ENCODE assay signal across 16 cellular contexts in the genomic region with DNA sequence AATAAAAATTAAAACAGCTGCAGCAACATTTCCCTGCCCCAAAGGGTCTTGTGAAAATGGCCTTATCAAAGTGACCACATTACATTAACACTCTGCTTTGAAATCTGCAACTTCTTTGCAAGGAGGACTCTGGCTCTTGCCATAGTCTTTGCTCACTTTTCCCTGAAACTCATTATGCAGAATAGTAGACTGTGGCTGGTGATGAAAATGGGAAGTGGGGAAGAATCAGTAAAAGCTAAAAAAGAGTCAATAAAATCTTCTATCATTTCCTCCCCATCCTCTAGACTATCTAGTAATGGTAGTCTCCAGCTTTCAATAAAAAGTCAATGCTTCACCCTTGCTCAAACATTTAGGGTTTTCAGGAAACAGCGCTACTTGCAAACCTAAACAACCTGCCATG. TPM values are rescaled to one million over a fixed set of nuclear protein-coding genes. Genes with fewer than 3 reads are reported as not detected.
DNase-seq lines count a peak whose midpoint lies in the region; ATAC-seq and TF ChIP-seq lines count a peak whose summit lies in the region.
"Had no signal": no experiment of that assay in that cellular context is flagged by ENCODE, and none has a peak within 500 bp of the region (broad histone marks: within the 10 kb centered on the region; RNA-seq: fewer than 3 reads in every experiment).

No MANE protein-coding gene starts in this region.

- H3K27me3 Mint-ChIP-seq in activated CD4-positive, alpha-beta T cell treated with anti-CD3 and anti-CD28 coated beads for 36 hours = no peaks in the 10 kb centered on the region
- H3K27me3 Mint-ChIP-seq in activated T-helper 1 cell treated with anti-CD3 and anti-CD28 coated beads, Interleukin-12 subunit alpha, Interleukin-12 subunit beta, Interleukin-2, Interleukin-4 antibody, amounts not matched to agents 30 ng/mL and 10 ng/mL and 1 ng/mL, durations not matched to agents 14 hours and 24 hours and 36 hours (ENCODE audit: insufficient read depth) = no peaks in the 10 kb centered on the region
- no peaks in the 10 kb centered on the region for H3K27me3 Mint-ChIP-seq in endodermal cell (ENCODE audit: insufficient read depth)
- H3K27me3 Mint-ChIP-seq: CD8-positive, alpha-beta memory T cell had no signal

- H3K9ac ChIP-seq in stomach smooth muscle (ENCODE audit: low read length in 2 of 2) = no peak overlapping the region
- no peak overlapping the region for H3K9ac ChIP-seq in endodermal cell (ENCODE audit: extremely low read depth, low read length, poor library complexity, severe bottlenecking)
- H3K9ac ChIP-seq: BLaER1 had no signal

- H3K4me1 ChIP-seq in HEK293 (ENCODE audit: control insufficient read depth, insufficient read depth, low read length) (no peaks in the 10 kb centered on the region), stomach smooth muscle (ENCODE audit: control insufficient read depth, insufficient read depth, low read length) (peaks cover 7% of the 10 kb centered on the region), endodermal cell (ENCODE audit: control insufficient read depth, insufficient read depth, low read length) (no peaks in the 10 kb centered on the region)
- H3K4me1 ChIP-seq: BLaER1, Caco-2 had no signal

- TF ChIP-seq CTCF in HEK293 (tag by site-specific recombination; IDR thresholded peaks at IDR 0.05) (no peak), endodermal cell (conservative IDR thresholded peaks at IDR 0.05) (no peak)

- ATAC-seq in activated CD4-positive, alpha-beta T cell treated with anti-CD3 and anti-CD28 coated beads for 36 hours = no peak

- intact Hi-C loops in activated CD4-positive, alpha-beta T cell treated with anti-CD3 and anti-CD28 coated beads for 36 hours (cut with DNase I, micrococcal nuclease) = no loop called here
- intact Hi-C loops in activated T-helper 1 cell treated with anti-CD3 and anti-CD28 coated beads, Interleukin-12 subunit alpha, Interleukin-12 subunit beta, Interleukin-2, Interleukin-4 antibody, amounts not matched to agents 30 ng/mL and 10 ng/mL and 1 ng/mL, durations not matched to agents 14 hours and 24 hours and 36 hours (cut with micrococcal nuclease) = no loop called here

- POLR2A ChIA-PET in activated CD4-positive, alpha-beta T cell treated with anti-CD3 and anti-CD28 coated beads for 36 hours (lab: Charles Lee) = no interaction called here
- POLR2A ChIA-PET in HEK293 (lab: Yijun Ruan, JAX) = interaction anchor here (0.7 to 2.2 kb wide), 2 partner anchors 18 to 63 kb away, joined by 4 to 5 read pairs; a partner anchor contains a TSS

- H3K9me3 Mint-ChIP-seq in activated CD4-positive, alpha-beta T cell treated with anti-CD3 and anti-CD28 coated beads for 36 hours (ENCODE audit: low read depth) = no peaks in the 10 kb centered on the region
- no peaks in the 10 kb centered on the region for H3K9me3 Mint-ChIP-seq in activated T-helper 1 cell treated with anti-CD3 and anti-CD28 coated beads, Interleukin-12 subunit alpha, Interleukin-12 subunit beta, Interleukin-2, Interleukin-4 antibody, amounts not matched to agents 30 ng/mL and 10 ng/mL and 1 ng/mL, durations not matched to agents 14 hours and 24 hours and 36 hours
- no peaks in the 10 kb centered on the region for H3K9me3 Mint-ChIP-seq in endodermal cell
- H3K9me3 Mint-ChIP-seq: CD8-positive, alpha-beta memory T cell had no signal

- no peak overlapping the region for H3K4me3 Mint-ChIP-seq in activated CD4-positive, alpha-beta T cell treated with anti-CD3 and anti-CD28 coated beads for 36 hours
- no peak overlapping the region for H3K4me3 Mint-ChIP-seq in activated T-helper 1 cell treated with anti-CD3 and anti-CD28 coated beads, Interleukin-12 subunit alpha, Interleukin-12 subunit beta, Interleukin-2, Interleukin-4 antibody, amounts not matched to agents 30 ng/mL and 10 ng/mL and 1 ng/mL, durations not matched to agents 14 hours and 24 hours and 36 hours
- H3K4me3 Mint-ChIP-seq in endodermal cell = no peak overlapping the region
- H3K4me3 Mint-ChIP-seq: CD8-positive, alpha-beta memory T cell had no signal

- H3K4me3 ChIP-seq in HEK293 (ENCODE audit: low read depth, low read length) (no peak overlapping the region), stomach smooth muscle (ENCODE audit: low read length in 2 of 2) (no peak overlapping the region), endodermal cell (ENCODE audit: low read length) (no peak overlapping the region)
- H3K4me3 ChIP-seq: BLaER1 had no signal

- DNase-seq in activated CD4-positive, alpha-beta T cell treated with anti-CD3 and anti-CD28 coated beads for 36 hours = no peak
- DNase-seq in activated CD4-positive, alpha-beta T cell treated with anti-CD3 and anti-CD28 coated beads for 1 hour = no peak
- no peak for DNase-seq in activated T-helper 1 cell treated with anti-CD3 and anti-CD28 coated beads, Interleukin-12 subunit alpha, Interleukin-12 subunit beta, Interleukin-2, Interleukin-4 antibody, amounts not matched to agents 30 ng/mL and 10 ng/mL and 1 ng/mL, durations not matched to agents 14 hours and 24 hours and 36 hours (ENCODE audit: low spot score)
- no peak for DNase-seq in DMS153 (lab: John Stamatoyannopoulos, UW)
- DNase-seq in endodermal cell = no peak
- DNase-seq: 8988T; AML-193; Caco-2; CD8-positive, alpha-beta memory T cell; DMS53; GF-D8; HCEC 1CT had no signal

- peaks cover 40% of the 10 kb centered on the region for H3K36me3 Mint-ChIP-seq in activated CD4-positive, alpha-beta T cell treated with anti-CD3 and anti-CD28 coated beads for 36 hours (ENCODE audit: low read depth)
- peaks cover 39% of the 10 kb centered on the region for H3K36me3 Mint-ChIP-seq in activated T-helper 1 cell treated with anti-CD3 and anti-CD28 coated beads, Interleukin-12 subunit alpha, Interleukin-12 subunit beta, Interleukin-2, Interleukin-4 antibody, amounts not matched to agents 30 ng/mL and 10 ng/mL and 1 ng/mL, durations not matched to agents 14 hours and 24 hours and 36 hours (ENCODE audit: low read depth)
- H3K36me3 Mint-ChIP-seq in endodermal cell (ENCODE audit: low read depth) = peaks cover 68% of the 10 kb centered on the region

- WGBS in endodermal cell (ENCODE audit: insufficient coverage in 1 of 2, insufficient read length in 1 of 2), 2 experiments = 95% methylated on average over 1 of the region's 1 CpG; no CpG with 5 or more reads in 1 of the 2 experiments

- H3K36me3 ChIP-seq in HEK293 (ENCODE audit: control insufficient read depth in 2 of 2, insufficient read depth in 1 of 2, low read length in 2 of 2) (peaks cover 48 to 86% of the 10 kb centered on the region in 2 experiments), stomach smooth muscle (ENCODE audit: control insufficient read depth in 2 of 2, insufficient read depth in 2 of 2, low read length in 2 of 2) (peaks cover 46 to 54% of the 10 kb centered on the region in 2 donors), endodermal cell (ENCODE audit: control insufficient read depth, insufficient read depth, low read length) (peaks cover 60% of the 10 kb centered on the region)

- no peaks in the 10 kb centered on the region for H3K27me3 ChIP-seq in stomach smooth muscle (ENCODE audit: control insufficient read depth in 1 of 2, insufficient read depth in 2 of 2, low read length in 2 of 2)
- no peaks in the 10 kb centered on the region for H3K27me3 ChIP-seq in endodermal cell (ENCODE audit: control insufficient read depth, insufficient read depth, low read length, poor library complexity, severe bottlenecking)
- H3K27me3 ChIP-seq: BLaER1 had no signal

- H3K9me3 ChIP-seq in HEK293 (ENCODE audit: control insufficient read depth, insufficient read depth, low read depth, low read length) (no peaks in the 10 kb centered on the region), stomach smooth muscle (ENCODE audit: control insufficient read depth in 2 of 2, low read length in 2 of 2) (no peaks in the 10 kb centered on the region), endodermal cell (ENCODE audit: control insufficient read depth, low read length) (no peaks in the 10 kb centered on the region)
- H3K9me3 ChIP-seq: BLaER1, Caco-2 had no signal

- CTCF ChIA-PET in activated CD4-positive, alpha-beta T cell treated with anti-CD3 and anti-CD28 coated beads for 36 hours (lab: Charles Lee) = interaction anchor here (0.9 to 1.9 kb wide), 5 partner anchors 8 to 46 kb away, joined by 3 to 6 read pairs (median 3); no protein-coding TSS in a partner anchor
- CTCF ChIA-PET in HEK293 (lab: Yijun Ruan, JAX) = interaction anchor here (1.7 to 3.0 kb wide), 3 partner anchors 10 to 271 kb away, joined by 4 to 26 read pairs (median 4); a partner anchor contains a TSS

- no peak overlapping the region for H3K27ac ChIP-seq in HEK293 (ENCODE audit: extremely low read depth, low read depth, low read length)
- H3K27ac ChIP-seq in stomach smooth muscle (ENCODE audit: low read length) = peak overlapping the region; percentile 2
- H3K27ac ChIP-seq in endodermal cell (ENCODE audit: low read depth, low read length) = no peak overlapping the region
- H3K27ac ChIP-seq: BLaER1, HL-60 had no signal

- H3K4me1 Mint-ChIP-seq in activated CD4-positive, alpha-beta T cell treated with anti-CD3 and anti-CD28 coated beads for 36 hours = peaks cover 4% of the 10 kb centered on the region
- peaks cover 8% of the 10 kb centered on the region for H3K4me1 Mint-ChIP-seq in activated T-helper 1 cell treated with anti-CD3 and anti-CD28 coated beads, Interleukin-12 subunit alpha, Interleukin-12 subunit beta, Interleukin-2, Interleukin-4 antibody, amounts not matched to agents 30 ng/mL and 10 ng/mL and 1 ng/mL, durations not matched to agents 14 hours and 24 hours and 36 hours (ENCODE audit: low read depth)
- H3K4me1 Mint-ChIP-seq in endodermal cell = no peaks in the 10 kb centered on the region
- H3K4me1 Mint-ChIP-seq: CD8-positive, alpha-beta memory T cell had no signal

- peak overlapping the region; percentile 2 for H3K27ac Mint-ChIP-seq in activated CD4-positive, alpha-beta T cell treated with anti-CD3 and anti-CD28 coated beads for 36 hours
- H3K27ac Mint-ChIP-seq in activated T-helper 1 cell treated with anti-CD3 and anti-CD28 coated beads, Interleukin-12 subunit alpha, Interleukin-12 subunit beta, Interleukin-2, Interleukin-4 antibody, amounts not matched to agents 30 ng/mL and 10 ng/mL and 1 ng/mL, durations not matched to agents 14 hours and 24 hours and 36 hours = peak overlapping the region; percentile 50
- no peak overlapping the region for H3K27ac Mint-ChIP-seq in endodermal cell

RNA-seq across cellular contexts. Expression of a gene that starts 18.6 kb away (rescaled TPM):
- total RNA-seq in activated CD4-positive, alpha-beta T cell treated with anti-CD3 and anti-CD28 coated beads for 36 hours = 10 to 100 TPM; 53.5 to 57.5 TPM
- 47.9 and 49.1 TPM in 2 replicates for total RNA-seq in activated T-helper 1 cell treated with anti-CD3 and anti-CD28 coated beads, Interleukin-12 subunit alpha, Interleukin-12 subunit beta, Interleukin-2, Interleukin-4 antibody, amounts not matched to agents 30 ng/mL and 10 ng/mL and 1 ng/mL, durations not matched to agents 14 hours and 24 hours and 36 hours
- total RNA-seq in endodermal cell = 10 to 100 TPM; 67.8 to 68.4 TPM
- 47.6 TPM for polyA plus RNA-seq in endodermal cell (2013, experiment 1 of 2)
- 45.9 TPM for polyA plus RNA-seq in endodermal cell (2013, experiment 2 of 2)

RNA-seq across cellular contexts. Expression of a gene that starts 31.8 kb away (rescaled TPM):
- total RNA-seq in activated CD4-positive, alpha-beta T cell treated with anti-CD3 and anti-CD28 coated beads for 36 hours = 10 to 100 TPM; 18.4 to 30.1 TPM
- 46.2 and 47.0 TPM in 2 replicates for total RNA-seq in activated T-helper 1 cell treated with anti-CD3 and anti-CD28 coated beads, Interleukin-12 subunit alpha, Interleukin-12 subunit beta, Interleukin-2, Interleukin-4 antibody, amounts not matched to agents 30 ng/mL and 10 ng/mL and 1 ng/mL, durations not matched to agents 14 hours and 24 hours and 36 hours
- total RNA-seq in endodermal cell = 10 to 100 TPM; 14.6 to 18.1 TPM
- polyA plus RNA-seq in endodermal cell (2013, experiment 1 of 2) = 8.7 TPM
- 8.5 TPM for polyA plus RNA-seq in endodermal cell (2013, experiment 2 of 2)
